8 cellular contexts compared by ENCODE assay signal in the genomic region with DNA sequence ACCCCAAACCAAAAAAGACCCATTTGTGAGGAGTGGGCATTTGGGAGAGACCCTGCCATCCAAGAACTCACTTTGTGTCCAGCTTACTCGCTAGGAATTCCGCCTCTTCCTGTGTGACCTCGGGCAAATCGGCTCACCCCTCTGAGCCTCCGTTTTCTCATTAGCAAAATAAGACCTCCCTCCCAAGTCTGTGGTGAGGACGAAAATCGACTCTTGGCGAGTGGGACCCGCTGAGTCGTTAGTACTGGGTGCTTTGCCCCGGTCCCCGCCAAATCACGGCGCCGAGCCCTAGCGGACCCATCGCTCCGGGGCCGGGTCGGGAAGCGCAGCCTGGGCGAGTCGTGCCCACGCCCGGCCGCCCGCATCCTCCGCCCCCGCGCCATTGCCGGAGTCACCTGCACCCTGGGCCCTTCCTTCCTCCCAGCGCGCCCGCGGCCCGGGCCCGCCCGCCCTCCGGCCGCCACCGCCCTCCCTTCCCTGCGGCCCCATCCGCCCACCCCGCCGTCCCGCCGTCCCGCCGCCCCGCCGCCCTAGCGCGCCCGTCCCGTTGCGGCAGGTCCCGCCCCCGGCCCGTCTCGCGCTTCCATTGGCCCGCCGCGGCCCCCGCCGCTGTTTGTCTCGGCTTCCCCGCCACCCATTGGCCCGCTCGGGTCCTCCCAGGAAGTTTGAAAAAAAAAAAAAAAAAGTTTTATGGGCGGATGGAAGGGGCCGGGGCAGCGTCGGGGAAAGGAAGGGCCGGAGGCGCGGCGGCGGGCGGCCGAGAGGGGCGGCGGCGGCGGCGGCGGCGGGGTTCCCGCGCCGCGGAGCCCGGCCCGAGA.
A peak's percentile ranks its signal among the peaks of the same experiment; 100 is the strongest.
DNase-seq lines count a peak whose midpoint lies in the region; ATAC-seq and TF ChIP-seq lines count a peak whose summit lies in the region.

No MANE protein-coding gene starts in this region.

- H3K27me3 ChIP-seq in OCI-LY1 (ENCODE audit: insufficient read depth, low read length): no peaks in the 10 kb centered on the region

- no peak for TF ChIP-seq CTCF in OCI-LY1 (IDR thresholded peaks at IDR 0.05; ENCODE audit: low read length)

- H3K4me2 ChIP-seq in OCI-LY1 (ENCODE audit: low read length): peak overlapping the region; percentile 98

- no peak overlapping the region for H3K27ac ChIP-seq in OCI-LY1 (ENCODE audit: low read depth, low read length, poor library complexity, severe bottlenecking)

- no peaks in the 10 kb centered on the region for H4K20me1 ChIP-seq in OCI-LY1 (ENCODE audit: insufficient read depth, low read length)

- no peaks in the 10 kb centered on the region for H3F3A ChIP-seq in OCI-LY1 (ENCODE audit: insufficient read depth, low read length)

- no peaks in the 10 kb centered on the region for H3K79me2 ChIP-seq in OCI-LY1 (ENCODE audit: insufficient read depth, low read length)

- peaks cover 6% of the 10 kb centered on the region; the same call in 1 of the 2 replicates for H3K36me3 ChIP-seq in OCI-LY1 (ENCODE audit: insufficient read depth, low read length)

- H3K9ac ChIP-seq in OCI-LY1 (ENCODE audit: low read length): peak overlapping the region; percentile 95

- H3K4me3 ChIP-seq in OCI-LY1 (ENCODE audit: low read depth, low read length, poor library complexity, severe bottlenecking): peak overlapping the region; percentile 97

- no peaks in the 10 kb centered on the region for H3K9me2 ChIP-seq in OCI-LY1 (ENCODE audit: low read depth, low read length)

- peak; percentile 63 for ATAC-seq in GM19324 (IDR thresholded peaks at IDR 0.05; ENCODE audit: low FRiP score, unreplicated experiment)

- H3K9me3 ChIP-seq in OCI-LY1 (ENCODE audit: low read length): no peaks in the 10 kb centered on the region

- H2AFZ ChIP-seq in OCI-LY1 (ENCODE audit: low read length): peak overlapping the region; percentile 42; the same call in 1 of the 2 replicates

- DNase-seq in AML-193 (lab: John Stamatoyannopoulos, UW) (peak; percentile 68 to 70), HK-2 (ENCODE audit: unreplicated experiment) (peak; percentile 91), activated T-cell treated with anti-CD3 and anti-CD28 coated beads for 24 hours (ENCODE audit: low read depth) (peak; percentile 85), epidermal melanocyte (ENCODE audit: insufficient read length, low spot score) (peak; percentile 85), middle frontal gyrus (ENCODE audit: extremely low spot score, low spot score) (peak; percentile 71)
- peak; percentile 65 to 77 for DNase-seq in stimulated activated CD8-positive, alpha-beta memory T cell treated with anti-CD3 and anti-CD28 coated beads, Interleukin-15, amount 100 ng/mL, for 4 hours (ENCODE audit: low read depth in 2 of 2)

- H3K4me1 ChIP-seq in OCI-LY1 (ENCODE audit: insufficient read depth, low read length, severe bottlenecking): peaks cover 22% of the 10 kb centered on the region
